1 cellular context compared by ENCODE assay signal in genomic region chr2:63050186-63050915, GRCh38.
TF ChIP-seq lines count a peak whose summit lies in the region.

OTX1 (plus strand) TSS chr2:63050830; CDS start chr2:63052991, 2,161 bp downstream.

TF ChIP-seq in WTC11, 78 proteins besides CTCF, POLR2A, EP300 and RAD21 (continued from another document and continues in another):
- TF ChIP-seq, protein P1, sequence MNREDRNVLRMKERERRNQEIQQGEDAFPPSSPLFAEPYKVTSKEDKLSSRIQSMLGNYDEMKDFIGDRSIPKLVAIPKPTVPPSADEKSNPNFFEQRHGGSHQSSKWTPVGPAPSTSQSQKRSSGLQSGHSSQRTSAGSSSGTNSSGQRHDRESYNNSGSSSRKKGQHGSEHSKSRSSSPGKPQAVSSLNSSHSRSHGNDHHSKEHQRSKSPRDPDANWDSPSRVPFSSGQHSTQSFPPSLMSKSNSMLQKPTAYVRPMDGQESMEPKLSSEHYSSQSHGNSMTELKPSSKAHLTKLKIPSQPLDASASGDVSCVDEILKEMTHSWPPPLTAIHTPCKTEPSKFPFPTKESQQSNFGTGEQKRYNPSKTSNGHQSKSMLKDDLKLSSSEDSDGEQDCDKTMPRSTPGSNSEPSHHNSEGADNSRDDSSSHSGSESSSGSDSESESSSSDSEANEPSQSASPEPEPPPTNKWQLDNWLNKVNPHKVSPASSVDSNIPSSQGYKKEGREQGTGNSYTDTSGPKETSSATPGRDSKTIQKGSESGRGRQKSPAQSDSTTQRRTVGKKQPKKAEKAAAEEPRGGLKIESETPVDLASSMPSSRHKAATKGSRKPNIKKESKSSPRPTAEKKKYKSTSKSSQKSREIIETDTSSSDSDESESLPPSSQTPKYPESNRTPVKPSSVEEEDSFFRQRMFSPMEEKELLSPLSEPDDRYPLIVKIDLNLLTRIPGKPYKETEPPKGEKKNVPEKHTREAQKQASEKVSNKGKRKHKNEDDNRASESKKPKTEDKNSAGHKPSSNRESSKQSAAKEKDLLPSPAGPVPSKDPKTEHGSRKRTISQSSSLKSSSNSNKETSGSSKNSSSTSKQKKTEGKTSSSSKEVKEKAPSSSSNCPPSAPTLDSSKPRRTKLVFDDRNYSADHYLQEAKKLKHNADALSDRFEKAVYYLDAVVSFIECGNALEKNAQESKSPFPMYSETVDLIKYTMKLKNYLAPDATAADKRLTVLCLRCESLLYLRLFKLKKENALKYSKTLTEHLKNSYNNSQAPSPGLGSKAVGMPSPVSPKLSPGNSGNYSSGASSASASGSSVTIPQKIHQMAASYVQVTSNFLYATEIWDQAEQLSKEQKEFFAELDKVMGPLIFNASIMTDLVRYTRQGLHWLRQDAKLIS (CRISPR knock-in tag; IDR thresholded peaks at IDR 0.05; ENCODE audit: borderline replicate concordance): no peak
- TF ChIP-seq NR2C2 (CRISPR knock-in tag; IDR thresholded peaks at IDR 0.05) (no peak), IRF2 (CRISPR knock-in tag; IDR thresholded peaks at IDR 0.05; ENCODE audit: borderline replicate concordance, low read depth) (no peak), ZNF532 (CRISPR knock-in tag; IDR thresholded peaks at IDR 0.05; ENCODE audit: borderline replicate concordance) (no peak), GABPB1 (CRISPR knock-in tag; IDR thresholded peaks at IDR 0.05) (0 out of 2 replicates have a peak, but pooled peaks have one; percentile 14), ZNF416 (CRISPR knock-in tag; IDR thresholded peaks at IDR 0.05) (no peak), MYBL2 (CRISPR knock-in tag; IDR thresholded peaks at IDR 0.05) (no peak), SMAD3 (CRISPR knock-in tag; IDR thresholded peaks at IDR 0.05; ENCODE audit: borderline replicate concordance) (no peak), JAZF1 (CRISPR knock-in tag; IDR thresholded peaks at IDR 0.05) (no peak), JUN (CRISPR knock-in tag; IDR thresholded peaks at IDR 0.05) (no peak), TCF7 (CRISPR knock-in tag; IDR thresholded peaks at IDR 0.05; ENCODE audit: low read depth) (no peak), KAT7 (CRISPR knock-in tag; IDR thresholded peaks at IDR 0.05; ENCODE audit: borderline replicate concordance) (no peak), SMAD4 (CRISPR knock-in tag; IDR thresholded peaks at IDR 0.05) (no peak), ZNF423 (CRISPR knock-in tag; IDR thresholded peaks at IDR 0.05) (no peak; the same call in 1 of the 2 replicates), CBFB (CRISPR knock-in tag; IDR thresholded peaks at IDR 0.05; ENCODE audit: low read depth) (no peak), PRRX2 (CRISPR knock-in tag; IDR thresholded peaks at IDR 0.05) (no peak), ZNF317 (CRISPR knock-in tag; IDR thresholded peaks at IDR 0.05; ENCODE audit: borderline replicate concordance, low read depth) (no peak), USF1 (CRISPR knock-in tag; IDR thresholded peaks at IDR 0.05) (no peak), CREB1 (CRISPR knock-in tag; IDR thresholded peaks at IDR 0.05) (no peak), FOXK1 (CRISPR knock-in tag; IDR thresholded peaks at IDR 0.05) (no peak), ZBTB21 (CRISPR knock-in tag; IDR thresholded peaks at IDR 0.05; ENCODE audit: borderline replicate concordance) (no peak), ZNF121 (CRISPR knock-in tag; IDR thresholded peaks at IDR 0.05) (no peak), SP1 (CRISPR knock-in tag; conservative IDR thresholded peaks at IDR 0.05) (peak; percentile 26), TP53 (CRISPR knock-in tag; IDR thresholded peaks at IDR 0.05) (no peak), USF2 (CRISPR knock-in tag; IDR thresholded peaks at IDR 0.05) (no peak), ZNF425 (CRISPR knock-in tag; conservative IDR thresholded peaks at IDR 0.05) (no peak), ZNF219 (CRISPR knock-in tag; IDR thresholded peaks at IDR 0.05; ENCODE audit: borderline replicate concordance) (no peak), NFYB (CRISPR knock-in tag; conservative IDR thresholded peaks at IDR 0.05; ENCODE audit: low read depth) (peak; percentile 72)
- TF ChIP-seq, protein P2, sequence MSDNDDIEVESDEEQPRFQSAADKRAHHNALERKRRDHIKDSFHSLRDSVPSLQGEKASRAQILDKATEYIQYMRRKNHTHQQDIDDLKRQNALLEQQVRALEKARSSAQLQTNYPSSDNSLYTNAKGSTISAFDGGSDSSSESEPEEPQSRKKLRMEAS (CRISPR knock-in tag; IDR thresholded peaks at IDR 0.05): no peak
- TF ChIP-seq, protein P3, sequence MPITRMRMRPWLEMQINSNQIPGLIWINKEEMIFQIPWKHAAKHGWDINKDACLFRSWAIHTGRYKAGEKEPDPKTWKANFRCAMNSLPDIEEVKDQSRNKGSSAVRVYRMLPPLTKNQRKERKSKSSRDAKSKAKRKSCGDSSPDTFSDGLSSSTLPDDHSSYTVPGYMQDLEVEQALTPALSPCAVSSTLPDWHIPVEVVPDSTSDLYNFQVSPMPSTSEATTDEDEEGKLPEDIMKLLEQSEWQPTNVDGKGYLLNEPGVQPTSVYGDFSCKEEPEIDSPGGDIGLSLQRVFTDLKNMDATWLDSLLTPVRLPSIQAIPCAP (CRISPR knock-in tag; IDR thresholded peaks at IDR 0.05): no peak
- TF ChIP-seq, protein P4, sequence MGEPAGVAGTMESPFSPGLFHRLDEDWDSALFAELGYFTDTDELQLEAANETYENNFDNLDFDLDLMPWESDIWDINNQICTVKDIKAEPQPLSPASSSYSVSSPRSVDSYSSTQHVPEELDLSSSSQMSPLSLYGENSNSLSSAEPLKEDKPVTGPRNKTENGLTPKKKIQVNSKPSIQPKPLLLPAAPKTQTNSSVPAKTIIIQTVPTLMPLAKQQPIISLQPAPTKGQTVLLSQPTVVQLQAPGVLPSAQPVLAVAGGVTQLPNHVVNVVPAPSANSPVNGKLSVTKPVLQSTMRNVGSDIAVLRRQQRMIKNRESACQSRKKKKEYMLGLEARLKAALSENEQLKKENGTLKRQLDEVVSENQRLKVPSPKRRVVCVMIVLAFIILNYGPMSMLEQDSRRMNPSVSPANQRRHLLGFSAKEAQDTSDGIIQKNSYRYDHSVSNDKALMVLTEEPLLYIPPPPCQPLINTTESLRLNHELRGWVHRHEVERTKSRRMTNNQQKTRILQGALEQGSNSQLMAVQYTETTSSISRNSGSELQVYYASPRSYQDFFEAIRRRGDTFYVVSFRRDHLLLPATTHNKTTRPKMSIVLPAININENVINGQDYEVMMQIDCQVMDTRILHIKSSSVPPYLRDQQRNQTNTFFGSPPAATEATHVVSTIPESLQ (CRISPR knock-in tag; IDR thresholded peaks at IDR 0.05): no peak
- TF ChIP-seq, protein P5, sequence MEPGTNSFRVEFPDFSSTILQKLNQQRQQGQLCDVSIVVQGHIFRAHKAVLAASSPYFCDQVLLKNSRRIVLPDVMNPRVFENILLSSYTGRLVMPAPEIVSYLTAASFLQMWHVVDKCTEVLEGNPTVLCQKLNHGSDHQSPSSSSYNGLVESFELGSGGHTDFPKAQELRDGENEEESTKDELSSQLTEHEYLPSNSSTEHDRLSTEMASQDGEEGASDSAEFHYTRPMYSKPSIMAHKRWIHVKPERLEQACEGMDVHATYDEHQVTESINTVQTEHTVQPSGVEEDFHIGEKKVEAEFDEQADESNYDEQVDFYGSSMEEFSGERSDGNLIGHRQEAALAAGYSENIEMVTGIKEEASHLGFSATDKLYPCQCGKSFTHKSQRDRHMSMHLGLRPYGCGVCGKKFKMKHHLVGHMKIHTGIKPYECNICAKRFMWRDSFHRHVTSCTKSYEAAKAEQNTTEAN (CRISPR knock-in tag; IDR thresholded peaks at IDR 0.05): 0 out of 2 replicates have a peak, but pooled peaks have one; percentile 18
- TF ChIP-seq, protein P6, sequence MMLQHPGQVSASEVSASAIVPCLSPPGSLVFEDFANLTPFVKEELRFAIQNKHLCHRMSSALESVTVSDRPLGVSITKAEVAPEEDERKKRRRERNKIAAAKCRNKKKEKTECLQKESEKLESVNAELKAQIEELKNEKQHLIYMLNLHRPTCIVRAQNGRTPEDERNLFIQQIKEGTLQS (CRISPR knock-in tag; conservative IDR thresholded peaks at IDR 0.05): no peak
- TF ChIP-seq, protein P7, sequence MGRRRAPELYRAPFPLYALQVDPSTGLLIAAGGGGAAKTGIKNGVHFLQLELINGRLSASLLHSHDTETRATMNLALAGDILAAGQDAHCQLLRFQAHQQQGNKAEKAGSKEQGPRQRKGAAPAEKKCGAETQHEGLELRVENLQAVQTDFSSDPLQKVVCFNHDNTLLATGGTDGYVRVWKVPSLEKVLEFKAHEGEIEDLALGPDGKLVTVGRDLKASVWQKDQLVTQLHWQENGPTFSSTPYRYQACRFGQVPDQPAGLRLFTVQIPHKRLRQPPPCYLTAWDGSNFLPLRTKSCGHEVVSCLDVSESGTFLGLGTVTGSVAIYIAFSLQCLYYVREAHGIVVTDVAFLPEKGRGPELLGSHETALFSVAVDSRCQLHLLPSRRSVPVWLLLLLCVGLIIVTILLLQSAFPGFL (CRISPR knock-in tag; IDR thresholded peaks at IDR 0.05; ENCODE audit: borderline replicate concordance): no peak
- TF ChIP-seq, protein P8, sequence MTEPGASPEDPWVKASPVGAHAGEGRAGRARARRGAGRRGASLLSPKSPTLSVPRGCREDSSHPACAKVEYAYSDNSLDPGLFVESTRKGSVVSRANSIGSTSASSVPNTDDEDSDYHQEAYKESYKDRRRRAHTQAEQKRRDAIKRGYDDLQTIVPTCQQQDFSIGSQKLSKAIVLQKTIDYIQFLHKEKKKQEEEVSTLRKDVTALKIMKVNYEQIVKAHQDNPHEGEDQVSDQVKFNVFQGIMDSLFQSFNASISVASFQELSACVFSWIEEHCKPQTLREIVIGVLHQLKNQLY (CRISPR knock-in tag; IDR thresholded peaks at IDR 0.05): no peak
- TF ChIP-seq, protein P9, sequence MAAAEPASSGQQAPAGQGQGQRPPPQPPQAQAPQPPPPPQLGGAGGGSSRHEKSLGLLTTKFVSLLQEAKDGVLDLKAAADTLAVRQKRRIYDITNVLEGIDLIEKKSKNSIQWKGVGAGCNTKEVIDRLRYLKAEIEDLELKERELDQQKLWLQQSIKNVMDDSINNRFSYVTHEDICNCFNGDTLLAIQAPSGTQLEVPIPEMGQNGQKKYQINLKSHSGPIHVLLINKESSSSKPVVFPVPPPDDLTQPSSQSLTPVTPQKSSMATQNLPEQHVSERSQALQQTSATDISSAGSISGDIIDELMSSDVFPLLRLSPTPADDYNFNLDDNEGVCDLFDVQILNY (CRISPR knock-in tag; IDR thresholded peaks at IDR 0.05): 0 out of 2 replicates have a peak, but pooled peaks have one; percentile 28
